ENCODE assay signal across 8 cellular contexts in genomic region chr12:122841544-122842321, GRCh38. TPM values are rescaled to one million over a fixed set of nuclear protein-coding genes. Genes with fewer than 3 reads are reported as not detected.
A peak's percentile ranks its signal among the peaks of the same experiment; 100 is the strongest.
DNase-seq lines count a peak whose midpoint lies in the region; ATAC-seq, FAIRE-seq and TF ChIP-seq lines count a peak whose summit lies in the region.

No MANE protein-coding gene starts in this region.

- H3K27ac Mint-ChIP-seq in activated CD8-positive, alpha-beta T cell treated with anti-CD3 and anti-CD28 coated beads for 36 hours = peak overlapping the region; percentile 10
- no peak overlapping the region for H3K27ac Mint-ChIP-seq in activated CD8-positive, alpha-beta T cell treated with anti-CD3 and anti-CD28 coated beads, Interleukin-2, amount 10 ng/mL, durations not matched to agents 7 days and 5 days

- no peak for ATAC-seq in activated CD8-positive, alpha-beta T cell treated with anti-CD3 and anti-CD28 coated beads for 36 hours
- no peak for ATAC-seq in activated CD8-positive, alpha-beta T cell treated with anti-CD3 and anti-CD28 coated beads, Interleukin-2, amount 10 ng/mL, durations not matched to agents 7 days and 5 days
- peak; percentile 69 for ATAC-seq in left lobe of liver

- no peaks in the 10 kb centered on the region for H3K27me3 Mint-ChIP-seq in activated CD8-positive, alpha-beta T cell treated with anti-CD3 and anti-CD28 coated beads for 36 hours
- no peaks in the 10 kb centered on the region for H3K27me3 Mint-ChIP-seq in activated CD8-positive, alpha-beta T cell treated with anti-CD3 and anti-CD28 coated beads, Interleukin-2, amount 10 ng/mL, durations not matched to agents 7 days and 5 days (ENCODE audit: low read depth)

- FAIRE-seq in urothelium cell line (lab: Jason Lieb, UNC) = no peak

- peaks cover 2% of the 10 kb centered on the region for H3K36me3 Mint-ChIP-seq in activated CD8-positive, alpha-beta T cell treated with anti-CD3 and anti-CD28 coated beads for 36 hours (ENCODE audit: low read depth)
- peaks cover 3% of the 10 kb centered on the region for H3K36me3 Mint-ChIP-seq in activated CD8-positive, alpha-beta T cell treated with anti-CD3 and anti-CD28 coated beads, Interleukin-2, amount 10 ng/mL, durations not matched to agents 7 days and 5 days (ENCODE audit: low read depth)

- intact Hi-C loops in activated CD8-positive, alpha-beta T cell treated with anti-CD3 and anti-CD28 coated beads for 36 hours (cut with micrococcal nuclease) = no loop called here

- in situ Hi-C loops in GM13977 (cut with MboI; ENCODE audit: low pct_unique_long_range_greater_than_20kb, low sequenced_read_pairs, unreplicated experiment) = loop anchor here (25.0 kb wide), 1 partner anchor 396 kb away; the partner anchor contains the start of genes MPHOSPH9 and MTRFR

- H3K27ac ChIP-seq in caudate nucleus (ENCODE audit: low read depth, low read length) = peak overlapping the region; percentile 98

- no peaks in the 10 kb centered on the region for H3K9me3 Mint-ChIP-seq in activated CD8-positive, alpha-beta T cell treated with anti-CD3 and anti-CD28 coated beads for 36 hours
- no peaks in the 10 kb centered on the region for H3K9me3 Mint-ChIP-seq in activated CD8-positive, alpha-beta T cell treated with anti-CD3 and anti-CD28 coated beads, Interleukin-2, amount 10 ng/mL, durations not matched to agents 7 days and 5 days (ENCODE audit: insufficient read depth)

- no peak for TF ChIP-seq CTCF in activated CD8-positive, alpha-beta T cell treated with anti-CD3 and anti-CD28 coated beads for 36 hours (IDR thresholded peaks at IDR 0.05)
- TF ChIP-seq CTCF in GM20000 (IDR thresholded peaks at IDR 0.05; ENCODE audit: extremely low read depth, missing control alignments) (no peak), GM13977 (IDR thresholded peaks at IDR 0.05; ENCODE audit: extremely low read depth, insufficient read depth, missing control alignments) (no peak)

- CTCF ChIA-PET in activated CD8-positive, alpha-beta T cell treated with anti-CD3 and anti-CD28 coated beads for 36 hours (lab: Charles Lee) = interaction anchor here (1.4 to 2.2 kb wide), 2 partner anchors 48 to 111 kb away, joined by 4 to 17 read pairs; no protein-coding TSS in a partner anchor
- CTCF ChIA-PET in activated CD8-positive, alpha-beta T cell treated with anti-CD3 and anti-CD28 coated beads, Interleukin-2, amount 10 ng/mL, durations not matched to agents 7 days and 5 days (lab: Charles Lee) = interaction anchor here (1.3 kb wide), 1 partner anchor 48 kb away, joined by 4 read pairs; no protein-coding TSS in a partner anchor

- POLR2A ChIA-PET in activated CD8-positive, alpha-beta T cell treated with anti-CD3 and anti-CD28 coated beads for 36 hours (lab: Charles Lee) = no interaction called here
- POLR2A ChIA-PET in activated CD8-positive, alpha-beta T cell treated with anti-CD3 and anti-CD28 coated beads, Interleukin-2, amount 10 ng/mL, durations not matched to agents 7 days and 5 days (lab: Charles Lee) = no interaction called here

- H3K4me1 Mint-ChIP-seq in activated CD8-positive, alpha-beta T cell treated with anti-CD3 and anti-CD28 coated beads for 36 hours (ENCODE audit: low read depth) = peaks cover 31% of the 10 kb centered on the region
- H3K4me1 Mint-ChIP-seq in activated CD8-positive, alpha-beta T cell treated with anti-CD3 and anti-CD28 coated beads, Interleukin-2, amount 10 ng/mL, durations not matched to agents 7 days and 5 days (ENCODE audit: low read depth) = peaks cover 17% of the 10 kb centered on the region

- no peak for DNase-seq in activated CD8-positive, alpha-beta T cell treated with anti-CD3 and anti-CD28 coated beads for 36 hours
- DNase-seq in activated CD8-positive, alpha-beta T cell treated with anti-CD3 and anti-CD28 coated beads, Interleukin-2, amount 10 ng/mL, durations not matched to agents 7 days and 5 days = no peak
- peak in 42 of 61 donors; percentile 17 to 84 (median 56) for DNase-seq in caudate nucleus (lab: John Stamatoyannopoulos, UW)
- DNase-seq in left lobe of liver (ENCODE audit: low spot score) = no peak
- peak; percentile 50 for DNase-seq in urothelium cell line (ENCODE audit: low spot score)
- no peak for DNase-seq in GM20000 (ENCODE audit: low spot score)
- no peak for DNase-seq in GM13977 (ENCODE audit: low spot score)
- no peak for DNase-seq in GM19238 (ENCODE audit: insufficient read length, low spot score)

- H3K4me3 Mint-ChIP-seq in activated CD8-positive, alpha-beta T cell treated with anti-CD3 and anti-CD28 coated beads for 36 hours = no peak overlapping the region
- no peak overlapping the region for H3K4me3 Mint-ChIP-seq in activated CD8-positive, alpha-beta T cell treated with anti-CD3 and anti-CD28 coated beads, Interleukin-2, amount 10 ng/mL, durations not matched to agents 7 days and 5 days

RNA-seq across cellular contexts. Expression of gene HIP1R, which starts 6.5 kb away (rescaled TPM):
- 10 to 100 TPM; 22.8 to 22.9 TPM for total RNA-seq in activated CD8-positive, alpha-beta T cell treated with anti-CD3 and anti-CD28 coated beads for 36 hours
- total RNA-seq in activated CD8-positive, alpha-beta T cell treated with anti-CD3 and anti-CD28 coated beads, Interleukin-2, amount 10 ng/mL, durations not matched to agents 7 days and 5 days = 10 to 100 TPM; 36.2 to 37.4 TPM
- total RNA-seq in left lobe of liver = 35.2 TPM

RNA-seq across cellular contexts. Expression of gene VPS37B, which starts 54.2 kb away (rescaled TPM):
- total RNA-seq in activated CD8-positive, alpha-beta T cell treated with anti-CD3 and anti-CD28 coated beads for 36 hours = 10 to 100 TPM; 17.8 to 18.4 TPM
- 10 to 100 TPM; 24.9 to 26.5 TPM for total RNA-seq in activated CD8-positive, alpha-beta T cell treated with anti-CD3 and anti-CD28 coated beads, Interleukin-2, amount 10 ng/mL, durations not matched to agents 7 days and 5 days
- total RNA-seq in left lobe of liver = 6.6 TPM

Comparison
In these comparisons a context has a peak if more than half of its experiments do, and no peak if none do; other contexts are left out.
1. DNase-seq: peak in caudate nucleus (42 of 61) and urothelium cell line (single experiment); none in activated CD8-positive, alpha-beta T cell treated with anti-CD3 and anti-CD28 coated beads for 36 hours (single experiment), activated CD8-positive, alpha-beta T cell treated with anti-CD3 and anti-CD28 coated beads, Interleukin-2, amount 10 ng/mL, durations not matched to agents 7 days and 5 days (single experiment), left lobe of liver (single experiment), GM20000 (single experiment), GM13977 (single experiment) and GM19238 (single experiment).